ENCODE assay signal across 10 cellular contexts in the genomic region with DNA sequence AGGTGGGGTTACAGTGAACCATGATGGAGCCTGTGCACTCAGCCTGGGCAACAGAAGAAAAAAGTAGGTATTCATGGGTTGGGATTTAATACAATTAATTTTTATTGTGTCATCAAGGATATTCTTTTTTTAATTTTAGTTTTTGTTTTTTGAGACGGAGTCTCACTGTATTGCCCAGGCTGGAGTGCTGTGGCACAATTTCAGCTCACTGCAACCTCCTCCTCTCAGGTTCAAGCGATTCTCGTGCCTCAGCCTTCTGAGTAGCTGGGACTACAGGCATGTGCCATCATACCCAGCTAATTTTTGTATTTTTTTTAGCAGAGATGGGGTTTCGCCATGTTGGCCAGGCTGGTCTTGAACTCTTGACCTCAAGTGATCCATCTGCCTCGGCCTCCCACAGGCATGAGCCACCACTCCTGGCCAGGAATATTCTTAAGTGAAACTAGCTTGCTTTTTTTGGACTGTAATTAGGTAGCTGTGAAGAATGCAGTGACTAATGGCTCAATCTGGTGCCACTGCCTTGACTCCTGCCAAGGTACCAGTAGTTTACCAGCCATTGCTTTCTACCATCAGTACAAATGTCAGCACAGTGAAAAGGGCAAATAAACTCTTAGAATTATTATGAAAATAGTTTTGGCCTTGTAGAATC. TPM values are rescaled to one million over a fixed set of nuclear protein-coding genes. Genes with fewer than 3 reads are reported as not detected.
DNase-seq lines count a peak whose midpoint lies in the region; ATAC-seq, FAIRE-seq and TF ChIP-seq lines count a peak whose summit lies in the region.
"Had no signal": no experiment of that assay in that cellular context is flagged by ENCODE, and none has a peak within 500 bp of the region (broad histone marks: within the 10 kb centered on the region; RNA-seq: fewer than 3 reads in every experiment).

No MANE protein-coding gene starts in this region.

- H3K18ac ChIP-seq in IMR-90 (ENCODE audit: low read depth, low read length): no peak overlapping the region

- peak overlapping the region; percentile 36 for H3K4me2 ChIP-seq in IMR-90 (ENCODE audit: low read depth, low read length)

- H2AFZ ChIP-seq in IMR-90 (replicated peaks; ENCODE audit: low read length, poor library complexity): no peak overlapping the region

- no peak overlapping the region for H3K56ac ChIP-seq in IMR-90 (ENCODE audit: extremely low read depth, insufficient read depth, low read length)

- peaks cover 42% of the 10 kb centered on the region for H4K20me1 ChIP-seq in IMR-90 (ENCODE audit: insufficient read depth, low read length)

- in situ Hi-C loops in IMR-90 (cut with MboI; ENCODE audit: low sequenced_read_pairs): no loop called here
- in situ Hi-C loops in astrocyte of the spinal cord (cut with HindIII; ENCODE audit: low sequenced_read_pairs): no loop called here

- no peak overlapping the region for H4K5ac ChIP-seq in IMR-90 (ENCODE audit: low read depth, low read length)

- H2BK20ac ChIP-seq in IMR-90 (ENCODE audit: low read depth, low read length): no peak overlapping the region

- DNase-seq in AG09309 (ENCODE audit: low read depth) (peak; percentile 41), IMR-90 (peak; percentile 51), astrocyte of the spinal cord (ENCODE audit: low read depth, low spot score) (peak; percentile 61), kidney glomerular epithelial cell (lab: John Stamatoyannopoulos, UW) (peak; percentile 83), GM19239 (ENCODE audit: insufficient read length, low spot score) (no peak), nucleus accumbens (lab: John Stamatoyannopoulos, UW) (no peak), T-cell (no peak)
- DNase-seq: Calu3; stimulated activated CD4-positive, alpha-beta T cell treated with anti-CD3 and anti-CD28 coated beads, Interleukin-4, amount 100 ng/mL, for 4 hours had no signal

- ATAC-seq in IMR-90 (ENCODE audit: low read depth) (no peak), T-cell (replicated peaks in 1 of 4) (no peak), GM19455 (IDR thresholded peaks at IDR 0.05; ENCODE audit: unreplicated experiment) (no peak)

- no peak overlapping the region for H4K91ac ChIP-seq in IMR-90 (ENCODE audit: insufficient read depth, low read depth, low read length)

- no CpG with 5 or more reads among the region's 5 CpGs for WGBS in IMR-90 (ENCODE audit: extremely low coverage in 2 of 2, insufficient read length in 1 of 2), 2 experiments

- H2BK15ac ChIP-seq in IMR-90 (ENCODE audit: low read depth, low read length): no peak overlapping the region

- peak overlapping the region; percentile 24; the same call in 1 of the 2 replicates for H3K14ac ChIP-seq in IMR-90 (replicated peaks; ENCODE audit: low read depth, low read length)

- H3K27ac Mint-ChIP-seq in T-cell: no peak overlapping the region

- H2BK5ac ChIP-seq in IMR-90 (ENCODE audit: low read depth, low read length, poor library complexity, severe bottlenecking): peak overlapping the region; percentile 8

- no peak for TF ChIP-seq RAD21 in IMR-90 (IDR thresholded peaks at IDR 0.05; ENCODE audit: low read length)

- BruUV-seq in IMR-90 (replicated peaks; lab: Mats Ljungman, UMichigan): no TSS peak

- FAIRE-seq in GM19239 (lab: Jason Lieb, UNC): no peak

- H3K36me3 Mint-ChIP-seq in T-cell: peaks cover 8% of the 10 kb centered on the region

- H3K4me3 ChIP-seq in AG09309 (ENCODE audit: control insufficient read depth, low read depth, low read length) (no peak overlapping the region), IMR-90 (ENCODE audit: insufficient read depth, low read depth, low read length) (no peak overlapping the region), astrocyte of the spinal cord (ENCODE audit: low read depth, low read length) (no peak overlapping the region)

- H2AK5ac ChIP-seq in IMR-90 (ENCODE audit: low read depth, low read length): no peak overlapping the region

- H3K27ac ChIP-seq in IMR-90 (ENCODE audit: insufficient read depth, low read length): no peak overlapping the region

- intact Hi-C loops in IMR-90 (cut with micrococcal nuclease): loop anchor here (5.0 to 10.0 kb wide), 2 partner anchors 213 to 470 kb away; a partner anchor contains a TSS

- no peaks in the 10 kb centered on the region for H3K36me3 ChIP-seq in IMR-90 (ENCODE audit: control insufficient read depth, insufficient read depth, low read length)

- POLR2A ChIA-PET in IMR-90 (lab: Charles Lee; ENCODE audit: unreplicated experiment) (interaction anchor here (0.6 kb wide), 1 partner anchor 524 kb away, joined by 4 read pairs; no protein-coding TSS in a partner anchor), T-cell (lab: Charles Lee) (interaction anchor here in 1 of 2 donors (0.6 kb wide), 1 partner anchor 23 kb away, joined by 5 read pairs; no protein-coding TSS in a partner anchor)

- no peaks in the 10 kb centered on the region for H3K27me3 Mint-ChIP-seq in T-cell

- peaks cover 5% of the 10 kb centered on the region for H3K9me1 ChIP-seq in IMR-90 (ENCODE audit: insufficient read depth, low read length)

- peaks cover 3% of the 10 kb centered on the region; the same call in 1 of the 2 replicates for H3K4me1 ChIP-seq in IMR-90 (ENCODE audit: control insufficient read depth, insufficient read depth, low read length)

- peaks cover 45 to 54% (median 50%) of the 10 kb centered on the region in 3 donors for H3K4me1 Mint-ChIP-seq in T-cell

- no peaks in the 10 kb centered on the region for H3K9me3 Mint-ChIP-seq in T-cell

- H3K9ac ChIP-seq in IMR-90 (ENCODE audit: low read depth, low read length): no peak overlapping the region

- CTCF ChIA-PET in IMR-90 (lab: Yijun Ruan, JAX) (interaction anchor here (1.2 kb wide), 1 partner anchor 27 kb away, joined by 3 read pairs; no protein-coding TSS in a partner anchor), T-cell (lab: Charles Lee) (interaction anchor here in 1 of 2 donors (0.6 kb wide), 2 partner anchors 34 to 201 kb away, joined by 3 read pairs; no protein-coding TSS in a partner anchor)

- H3K27me3 ChIP-seq in IMR-90 (ENCODE audit: control insufficient read depth, insufficient read depth, low read length): no peaks in the 10 kb centered on the region

- H3K79me1 ChIP-seq in IMR-90 (ENCODE audit: low read depth in 1 of 2, low read length in 2 of 2): peaks cover 0 to 31% of the 10 kb centered on the region in 2 experiments; a peak in 2 of 4 replicates

- H2AK9ac ChIP-seq in IMR-90 (replicated peaks; ENCODE audit: low read depth, low read length, poor library complexity): no peak overlapping the region

- dilution Hi-C loops in IMR-90 (cut with HindIII; ENCODE audit: low sequenced_read_pairs, unreplicated experiment): no loop called here

- H3K4me3 Mint-ChIP-seq in T-cell: peak overlapping the region in 1 of 3 donors; percentile 42

- TF ChIP-seq POLR2A in IMR-90 (IDR thresholded peaks at IDR 0.05; ENCODE audit: low read depth, low read length): no peak

- no peaks in the 10 kb centered on the region for H3K9me3 ChIP-seq in IMR-90 (ENCODE audit: control insufficient read depth, insufficient read depth, low read length)

- H4K8ac ChIP-seq in IMR-90 (ENCODE audit: low read depth in 2 of 2, low read length in 2 of 2): no peak overlapping the region

- no peak overlapping the region for H2BK120ac ChIP-seq in IMR-90 (ENCODE audit: low read depth, low read length)

- H3K23ac ChIP-seq in IMR-90 (ENCODE audit: low read depth, low read length): peak overlapping the region; percentile 11; the same call in 1 of the 2 replicates

- H3K4ac ChIP-seq in IMR-90 (ENCODE audit: low read depth, low read length): no peak overlapping the region

- TF ChIP-seq CTCF in AG09309 (IDR thresholded peaks at IDR 0.05; ENCODE audit: control insufficient read depth, insufficient read depth, low read depth, low read length, missing control alignments) (no peak), IMR-90 (conservative IDR thresholded peaks at IDR 0.05; ENCODE audit: low read depth, low read length) (no peak), astrocyte of the spinal cord (IDR thresholded peaks at IDR 0.05; ENCODE audit: low read depth, low read length) (no peak)

TF ChIP-seq in IMR-90, 13 proteins besides CTCF, POLR2A, EP300 and RAD21:
- TF ChIP-seq, protein P1, sequence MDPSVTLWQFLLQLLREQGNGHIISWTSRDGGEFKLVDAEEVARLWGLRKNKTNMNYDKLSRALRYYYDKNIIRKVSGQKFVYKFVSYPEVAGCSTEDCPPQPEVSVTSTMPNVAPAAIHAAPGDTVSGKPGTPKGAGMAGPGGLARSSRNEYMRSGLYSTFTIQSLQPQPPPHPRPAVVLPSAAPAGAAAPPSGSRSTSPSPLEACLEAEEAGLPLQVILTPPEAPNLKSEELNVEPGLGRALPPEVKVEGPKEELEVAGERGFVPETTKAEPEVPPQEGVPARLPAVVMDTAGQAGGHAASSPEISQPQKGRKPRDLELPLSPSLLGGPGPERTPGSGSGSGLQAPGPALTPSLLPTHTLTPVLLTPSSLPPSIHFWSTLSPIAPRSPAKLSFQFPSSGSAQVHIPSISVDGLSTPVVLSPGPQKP (IDR thresholded peaks at IDR 0.05; ENCODE audit: borderline replicate concordance, low read depth, low read length): no peak
- TF ChIP-seq RCOR1 (IDR thresholded peaks at IDR 0.05; ENCODE audit: insufficient replicate concordance, low read length): no peak
- TF ChIP-seq RFX5 (IDR thresholded peaks at IDR 0.05; ENCODE audit: low read depth, low read length): no peak
- TF ChIP-seq SMC3 (IDR thresholded peaks at IDR 0.05; ENCODE audit: low read depth, low read length): no peak
- TF ChIP-seq CHD1 (IDR thresholded peaks at IDR 0.05; ENCODE audit: low read depth, low read length): no peak
- TF ChIP-seq BHLHE40 (IDR thresholded peaks at IDR 0.05; ENCODE audit: low read depth, low read length): no peak

RNA-seq across cellular contexts. Expression of a gene that starts 4.8 kb away (rescaled TPM):
- total RNA-seq in IMR-90 (2012; rRNA removed) (15.8 and 16.1 TPM in 2 replicates), T-cell (10 to 100 TPM; 17.0 to 22.5 (median 19.6) TPM)
- 5.5 TPM in 2 replicates for polyA plus RNA-seq in IMR-90 (2012; rRNA removed)
- 4.0 and 4.4 TPM in 2 replicates for polyA plus RNA-seq in IMR-90 (2012; cell fraction: cytosol; rRNA removed)
- 2.7 and 6.1 TPM in 2 replicates for polyA plus RNA-seq in IMR-90 (2012; cell fraction: nucleus; rRNA removed; ENCODE audit: low replicate concordance)

Comparison
In these comparisons a context has a peak if more than half of its experiments do, and no peak if none do; other contexts are left out.
1. DNase-seq: peak in AG09309 (single experiment), IMR-90 (single experiment), astrocyte of the spinal cord (single experiment) and kidney glomerular epithelial cell (single experiment); none in GM19239 (single experiment), nucleus accumbens (0 of 56) and T-cell (0 of 34).